8 cellular contexts compared by ENCODE assay signal in the genomic region with DNA sequence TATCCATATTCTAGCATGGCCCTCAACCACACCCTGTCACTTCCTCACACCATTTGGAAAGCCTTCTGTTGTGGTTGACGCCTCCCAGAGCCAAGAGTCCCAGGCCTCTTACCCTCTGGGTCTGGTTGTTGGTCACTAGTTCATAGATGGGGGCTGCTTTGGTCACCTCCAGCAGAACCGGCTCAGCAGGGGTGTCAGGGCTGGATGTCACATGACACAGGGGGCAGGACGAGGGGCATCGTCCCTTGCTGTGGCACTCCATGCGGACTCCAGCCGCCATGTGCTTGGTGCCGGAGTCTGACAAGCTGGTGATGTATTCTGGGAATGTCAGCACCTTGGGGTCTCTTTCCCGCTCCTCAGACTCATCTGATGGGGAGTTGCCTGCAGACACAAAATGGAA.
"Had no signal": no experiment of that assay in that cellular context is flagged by ENCODE, and none has a peak within 500 bp of the region (broad histone marks: within the 10 kb centered on the region; RNA-seq: fewer than 3 reads in every experiment).

No MANE protein-coding gene starts in this region.

- DNase-seq: GDM1, GF-D8 had no signal

- H3K4me3 ChIP-seq: GM12878 had no signal

- FAIRE-seq: G401.6, GM12878, GM12891, GM12892, GM18507, GM19239 had no signal

- ATAC-seq: GM12878 had no signal
